Comparison of ENCODE assay signal across 18 cellular contexts in genomic region chr2:12428324-12428723, GRCh38.
A peak's percentile ranks its signal among the peaks of the same experiment; 100 is the strongest.
DNase-seq lines count a peak whose midpoint lies in the region; ATAC-seq and TF ChIP-seq lines count a peak whose summit lies in the region.
"Had no signal": no experiment of that assay in that cellular context is flagged by ENCODE, and none has a peak within 500 bp of the region (broad histone marks: within the 10 kb centered on the region; RNA-seq: fewer than 3 reads in every experiment).

No MANE protein-coding gene starts in this region.

- TF ChIP-seq CTCF in HFFc6 (IDR thresholded peaks at IDR 0.05) = no peak

- no peaks in the 10 kb centered on the region for H3K36me3 Mint-ChIP-seq in HFFc6 (ENCODE audit: low read depth)
- no peaks in the 10 kb centered on the region for H3K36me3 Mint-ChIP-seq in stimulated activated memory B cell treated with anti-CD40 and anti-IgM and Interleukin-4, amounts not matched to agents 10 μg/mL and 1 μg/mL and 100 μg/mL, for 72 hours

- no peak for ATAC-seq in stimulated activated memory B cell treated with anti-CD40 and anti-IgM and Interleukin-4, amounts not matched to agents 10 μg/mL and 1 μg/mL and 100 μg/mL, for 72 hours
- ATAC-seq: gastroesophageal sphincter, mucosa of descending colon had no signal

- no peaks in the 10 kb centered on the region for H3K9me3 ChIP-seq in adipocyte (ENCODE audit: control insufficient read depth, low read length)
- H3K9me3 ChIP-seq: gastroesophageal sphincter, mucosa of descending colon, prostate gland had no signal

- no peaks in the 10 kb centered on the region for H3K36me3 ChIP-seq in adipocyte (ENCODE audit: control insufficient read depth, insufficient read depth, low read length, severe bottlenecking)
- H3K36me3 ChIP-seq: cardiac muscle cell, gastroesophageal sphincter, prostate gland, WERI-Rb-1 had no signal

- no peak for DNase-seq in HFFc6
- DNase-seq in adipocyte (ENCODE audit: low read depth) = peak; percentile 50
- peak; percentile 58 for DNase-seq in iPS-NIHi7 (ENCODE audit: extremely low spot score)
- no peak for DNase-seq in OCI-M1 (lab: John Stamatoyannopoulos, UW)
- DNase-seq in NCI-H345 (lab: John Stamatoyannopoulos, UW) = no peak
- DNase-seq in NOMO-1 (lab: John Stamatoyannopoulos, UW; ENCODE audit: unreplicated experiment in 2 of 2) = no peak
- no peak for DNase-seq in dermis blood vessel endothelial cell
- DNase-seq: activated gamma-delta T cell treated with Interleukin-2 at 50 U/mL for 16 hours, DMS79 treated with DMSO at 0.1 percent for 48 hours, mucosa of descending colon, NCI-H1694, NCI-H510A treated with DMSO at 0.1 percent for 48 hours, substantia nigra, WERI-Rb-1 had no signal

- no peaks in the 10 kb centered on the region; the same call in 1 of the 2 replicates for H3K27me3 Mint-ChIP-seq in HFFc6 (ENCODE audit: insufficient read depth)
- no peaks in the 10 kb centered on the region for H3K27me3 Mint-ChIP-seq in stimulated activated memory B cell treated with anti-CD40 and anti-IgM and Interleukin-4, amounts not matched to agents 10 μg/mL and 1 μg/mL and 100 μg/mL, for 72 hours

- H3K9ac ChIP-seq in adipocyte (ENCODE audit: low read length) = no peak overlapping the region

- H3K4me1 Mint-ChIP-seq in HFFc6 (ENCODE audit: low read depth) = peaks cover 51% of the 10 kb centered on the region
- H3K4me1 Mint-ChIP-seq in stimulated activated memory B cell treated with anti-CD40 and anti-IgM and Interleukin-4, amounts not matched to agents 10 μg/mL and 1 μg/mL and 100 μg/mL, for 72 hours = peaks cover 10% of the 10 kb centered on the region

- H3K4me3 ChIP-seq in adipocyte (ENCODE audit: low read length) = no peak overlapping the region
- H3K4me3 ChIP-seq: cardiac muscle cell, gastroesophageal sphincter, mucosa of descending colon, prostate gland had no signal

- peaks cover 21% of the 10 kb centered on the region for H3K4me1 ChIP-seq in adipocyte (ENCODE audit: control insufficient read depth, insufficient read depth, low read length)
- H3K4me1 ChIP-seq: prostate gland had no signal

- H3K27me3 ChIP-seq in adipocyte (replicated peaks; ENCODE audit: control insufficient read depth, insufficient read depth, low read length) = no peaks in the 10 kb centered on the region
- H3K27me3 ChIP-seq: cardiac muscle cell, gastroesophageal sphincter had no signal

- H3K9me3 Mint-ChIP-seq in HFFc6 = no peaks in the 10 kb centered on the region
- H3K9me3 Mint-ChIP-seq in stimulated activated memory B cell treated with anti-CD40 and anti-IgM and Interleukin-4, amounts not matched to agents 10 μg/mL and 1 μg/mL and 100 μg/mL, for 72 hours = no peaks in the 10 kb centered on the region

- peak overlapping the region; percentile 32 for H3K27ac Mint-ChIP-seq in HFFc6
- peak overlapping the region; percentile 3 for H3K27ac Mint-ChIP-seq in stimulated activated memory B cell treated with anti-CD40 and anti-IgM and Interleukin-4, amounts not matched to agents 10 μg/mL and 1 μg/mL and 100 μg/mL, for 72 hours

- H3K4me3 Mint-ChIP-seq in HFFc6 = peak overlapping the region; percentile 8; the same call in 1 of the 2 replicates
- H3K4me3 Mint-ChIP-seq in stimulated activated memory B cell treated with anti-CD40 and anti-IgM and Interleukin-4, amounts not matched to agents 10 μg/mL and 1 μg/mL and 100 μg/mL, for 72 hours = no peak overlapping the region

Comparison
In these comparisons a context has a peak if more than half of its experiments do, and no peak if none do; other contexts are left out.
1. DNase-seq: peak in adipocyte (single experiment) and iPS-NIHi7 (single experiment); none in HFFc6 (single experiment), OCI-M1 (single experiment), NCI-H345 (single experiment), NOMO-1 (0 of 2) and dermis blood vessel endothelial cell (single experiment).